15 cellular contexts compared by ENCODE assay signal in genomic region chr3:45170071-45170470, GRCh38. TPM values are rescaled to one million over a fixed set of nuclear protein-coding genes. Genes with fewer than 3 reads are reported as not detected.
DNase-seq lines count a peak whose midpoint lies in the region; ATAC-seq lines count a peak whose summit lies in the region.
"Had no signal": no experiment of that assay in that cellular context is flagged by ENCODE, and none has a peak within 500 bp of the region (broad histone marks: within the 10 kb centered on the region; RNA-seq: fewer than 3 reads in every experiment).

No MANE protein-coding gene starts in this region.

- H3K27me3 Mint-ChIP-seq in T-helper 2 cell treated with Interferon-gamma antibody and Interleukin-4, amounts not matched to agents 5 μg/mL and 100 μg/mL, for 36 hours (ENCODE audit: low read depth) = no peaks in the 10 kb centered on the region

- ATAC-seq in GM18502 (IDR thresholded peaks at IDR 0.05; ENCODE audit: poor library complexity, unreplicated experiment) (no peak), GM19463 (IDR thresholded peaks at IDR 0.05; ENCODE audit: unreplicated experiment) (no peak)

- H3K36me3 Mint-ChIP-seq in T-helper 2 cell treated with Interferon-gamma antibody and Interleukin-4, amounts not matched to agents 5 μg/mL and 100 μg/mL, for 36 hours (ENCODE audit: low read depth) = peaks cover 8% of the 10 kb centered on the region

- H3K27ac ChIP-seq in esophagus (ENCODE audit: low read depth in 2 of 2, low read length in 1 of 2) = peak overlapping the region; percentile 24 to 65
- H3K27ac ChIP-seq: SK-N-MC, tibial artery had no signal

- intact Hi-C loops in posterior vena cava (cut with DNase I) = no loop called here

- H3K27me3 ChIP-seq in esophagus (ENCODE audit: control insufficient read depth in 1 of 2, insufficient read depth in 2 of 2, low read length in 2 of 2) = no peaks in the 10 kb centered on the region
- H3K27me3 ChIP-seq: tibial artery had no signal

- no peak for DNase-seq in T-helper 2 cell treated with Interferon-gamma antibody and Interleukin-4, amounts not matched to agents 5 μg/mL and 100 μg/mL, for 36 hours (ENCODE audit: low spot score)
- DNase-seq in T-helper 2 cell (no peak), mucosa of gallbladder (ENCODE audit: low spot score) (peak; percentile 39), posterior vena cava (ENCODE audit: low spot score) (no peak)
- no peak for DNase-seq in activated CD4-positive, alpha-beta T cell treated with anti-CD3 and anti-CD28 coated beads, Interleukin-2, amount 50 U/mL, for 48 hours
- DNase-seq: 8988T, dermis blood vessel endothelial cell, NCI-H1092 treated with DMSO at 0.1 percent for 48 hours, NCI-H2171, tibial artery had no signal

- 45 to 53% methylated on average over 3 of the region's 3 CpGs for WGBS in esophagus, 2 donors

- no peaks in the 10 kb centered on the region for H3K9me3 ChIP-seq in esophagus (ENCODE audit: control insufficient read depth in 2 of 2, insufficient read depth in 1 of 2, low read depth in 1 of 2, low read length in 1 of 2)
- H3K9me3 ChIP-seq: tibial artery had no signal

- peaks cover 45% of the 10 kb centered on the region for H3K4me1 Mint-ChIP-seq in T-helper 2 cell treated with Interferon-gamma antibody and Interleukin-4, amounts not matched to agents 5 μg/mL and 100 μg/mL, for 36 hours (ENCODE audit: low read depth)

- H3K4me1 ChIP-seq in esophagus (ENCODE audit: control insufficient read depth in 2 of 2, insufficient read depth in 2 of 2, low read length in 1 of 2) = peaks cover 0 to 10% of the 10 kb centered on the region in 2 donors

- peak overlapping the region; percentile 59 for H3K27ac Mint-ChIP-seq in T-helper 2 cell treated with Interferon-gamma antibody and Interleukin-4, amounts not matched to agents 5 μg/mL and 100 μg/mL, for 36 hours

- no peak overlapping the region for H3K4me3 ChIP-seq in esophagus (ENCODE audit: low read depth in 1 of 2, low read length in 2 of 2)
- H3K4me3 ChIP-seq: lung, SK-N-MC, tibial artery had no signal

- H3K9me3 Mint-ChIP-seq in T-helper 2 cell treated with Interferon-gamma antibody and Interleukin-4, amounts not matched to agents 5 μg/mL and 100 μg/mL, for 36 hours = peaks cover 9% of the 10 kb centered on the region

- no peaks in the 10 kb centered on the region for H3K36me3 ChIP-seq in esophagus (ENCODE audit: control insufficient read depth in 2 of 2, insufficient read depth in 2 of 2, low read length in 1 of 2)
- H3K36me3 ChIP-seq: tibial artery had no signal

- H3K4me3 Mint-ChIP-seq in T-helper 2 cell treated with Interferon-gamma antibody and Interleukin-4, amounts not matched to agents 5 μg/mL and 100 μg/mL, for 36 hours = no peak overlapping the region

RNA-seq across cellular contexts. Expression of gene CDCP1, which starts 23.9 kb away (rescaled TPM):
- 10 to 100 TPM; 21.0 to 24.3 TPM for polyA plus RNA-seq in esophagus
- 42.4 TPM for total RNA-seq in mucosa of gallbladder
- 1 to 10 TPM; 3.9 to 4.8 TPM for total RNA-seq in posterior vena cava

RNA-seq across cellular contexts. Expression of gene TMEM158, which starts 56.0 kb away (rescaled TPM):
- 1 to 10 TPM; 1.7 to 5.6 TPM for polyA plus RNA-seq in esophagus
- 14.6 TPM for total RNA-seq in mucosa of gallbladder
- 10 to 100 TPM; 16.6 to 22.7 TPM for total RNA-seq in posterior vena cava
